Comparison of ENCODE assay signal across 15 cellular contexts in the genomic region with DNA sequence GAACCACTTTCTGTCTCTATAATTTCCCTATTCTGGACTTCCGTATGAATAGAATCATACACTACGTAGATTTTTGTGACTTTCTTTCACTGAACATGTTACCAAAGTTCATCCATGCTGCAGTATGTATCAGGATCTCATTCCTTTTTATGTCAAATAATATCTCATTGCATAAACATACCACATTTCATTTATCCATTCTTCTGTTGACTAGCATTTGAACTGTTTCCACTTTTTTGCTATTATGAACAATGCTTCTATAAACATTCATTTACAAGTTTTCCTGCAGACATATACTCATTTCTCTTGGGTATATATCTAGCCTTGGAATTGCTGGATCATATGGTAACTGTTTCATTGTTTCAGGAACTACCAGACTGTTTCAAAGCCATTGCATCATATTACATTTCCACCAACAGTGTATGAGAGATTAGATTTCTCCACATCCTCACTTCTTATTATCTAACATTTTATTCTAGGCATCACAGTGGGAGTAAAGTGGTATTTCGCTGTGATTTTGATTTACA.
DNase-seq lines count a peak whose midpoint lies in the region; TF ChIP-seq lines count a peak whose summit lies in the region.
"Had no signal": no experiment of that assay in that cellular context is flagged by ENCODE, and none has a peak within 500 bp of the region (broad histone marks: within the 10 kb centered on the region; RNA-seq: fewer than 3 reads in every experiment).

No MANE protein-coding gene starts in this region.

- H3K14ac ChIP-seq in neuronal stem cell (ENCODE audit: low read length) = no peak overlapping the region

- intact Hi-C loops in dorsolateral prefrontal cortex (cut with DNase I) = no loop called here

- H2BK15ac ChIP-seq in neuronal stem cell (ENCODE audit: low read length) = no peak overlapping the region

- H4K8ac ChIP-seq in neuronal stem cell (ENCODE audit: low read depth, low read length) = no peak overlapping the region

- H3K9me3 ChIP-seq in neuronal stem cell (replicated peaks in 1 of 2; ENCODE audit: control insufficient read depth in 2 of 2, insufficient read depth in 1 of 2, low read depth in 1 of 2, low read length in 2 of 2) = no peaks in the 10 kb centered on the region
- H3K9me3 ChIP-seq: adrenal gland, HAP-1, pancreas, SJCRH30 had no signal

- H2AK5ac ChIP-seq in neuronal stem cell (ENCODE audit: low read depth, low read length) = no peak overlapping the region

- no peak overlapping the region for H3K4ac ChIP-seq in neuronal stem cell (ENCODE audit: low read length)

- no peak overlapping the region for H4K91ac ChIP-seq in neuronal stem cell (ENCODE audit: low read depth, low read length, poor library complexity)

- no peaks in the 10 kb centered on the region for H3K4me1 ChIP-seq in neuronal stem cell (ENCODE audit: control insufficient read depth in 2 of 2, insufficient read depth in 1 of 2, low read depth in 1 of 2, low read length in 2 of 2)
- H3K4me1 ChIP-seq: adrenal gland, HAP-1, SJCRH30 had no signal

- no peak overlapping the region for H3K18ac ChIP-seq in neuronal stem cell (ENCODE audit: low read length)

- no peak overlapping the region for H3K4me2 ChIP-seq in neuronal stem cell (ENCODE audit: insufficient read depth, low read length, poor library complexity, severe bottlenecking)

- DNase-seq in GM04504 (ENCODE audit: low read depth) = peak; percentile 10
- DNase-seq in NCI-H2107 (lab: John Stamatoyannopoulos, UW) = peak; percentile 23
- DNase-seq in astrocyte of the spinal cord (ENCODE audit: low read depth, low spot score) = peak; percentile 49
- DNase-seq in kidney glomerular epithelial cell (lab: John Stamatoyannopoulos, UW) = peak; percentile 21
- DNase-seq in NCI-H1105 (lab: John Stamatoyannopoulos, UW) = no peak
- no peak for DNase-seq in neuronal stem cell (ENCODE audit: low spot score)
- no peak for DNase-seq in dorsolateral prefrontal cortex
- DNase-seq: activated CD4-positive, alpha-beta T cell treated with anti-CD3 and anti-CD28 coated beads, Interleukin-2, amount 50 U/mL, for 4 hours; activated T-cell treated with anti-CD3 and anti-CD28 coated beads, Interleukin-2, amount 50 U/mL, for 48 hours; adrenal gland; NCI-H2029; pancreas; SJCRH30 had no signal

- no peak overlapping the region for H3K23ac ChIP-seq in neuronal stem cell (ENCODE audit: low read depth, low read length, poor library complexity)

- H3K27ac ChIP-seq in neuronal stem cell (replicated peaks; ENCODE audit: low read length) = no peak overlapping the region
- H3K27ac ChIP-seq in dorsolateral prefrontal cortex = no peak overlapping the region
- H3K27ac ChIP-seq: adrenal gland, coronary artery, pancreas, SJCRH30 had no signal

- no peak overlapping the region for H2BK12ac ChIP-seq in neuronal stem cell (ENCODE audit: low read length)

- H3K36me3 ChIP-seq in neuronal stem cell (replicated peaks in 1 of 2; ENCODE audit: control insufficient read depth in 2 of 2, insufficient read depth in 2 of 2, low read length in 2 of 2) = no peaks in the 10 kb centered on the region
- H3K36me3 ChIP-seq: adrenal gland, HAP-1, SJCRH30 had no signal

- H2BK5ac ChIP-seq in neuronal stem cell (ENCODE audit: low read length) = no peak overlapping the region

- in situ Hi-C loops in astrocyte of the spinal cord (cut with HindIII; ENCODE audit: low sequenced_read_pairs) = no loop called here

- H3K79me1 ChIP-seq in neuronal stem cell (ENCODE audit: low read depth, low read length) = no peaks in the 10 kb centered on the region

- no peak overlapping the region for H2AFZ ChIP-seq in neuronal stem cell (ENCODE audit: low read length)

- H3K27me3 ChIP-seq in neuronal stem cell (ENCODE audit: control insufficient read depth in 3 of 3, insufficient read depth in 3 of 3, low read depth in 1 of 3, low read length in 3 of 3) (no peaks in the 10 kb centered on the region), dorsolateral prefrontal cortex (no peaks in the 10 kb centered on the region)
- H3K27me3 ChIP-seq: adrenal gland, pancreas, SJCRH30 had no signal

- H3K4me3 ChIP-seq in astrocyte of the spinal cord (ENCODE audit: low read depth, low read length) (no peak overlapping the region), neuronal stem cell (ENCODE audit: low read length in 2 of 2) (no peak overlapping the region), dorsolateral prefrontal cortex (no peak overlapping the region)
- H3K4me3 ChIP-seq: adrenal gland, coronary artery, HAP-1, pancreas, SJCRH30 had no signal

- H2BK120ac ChIP-seq in neuronal stem cell (ENCODE audit: low read depth, low read length) = no peak overlapping the region

- no peak overlapping the region for H3K9ac ChIP-seq in neuronal stem cell (ENCODE audit: low read depth, low read length, poor library complexity)

- no CpG with 5 or more reads among the region's 3 CpGs for WGBS in neuronal stem cell (ENCODE audit: extremely low coverage in 2 of 2, insufficient read length in 2 of 2, insufficient replicate concordance in 1 of 2), 2 donors

- no peak for TF ChIP-seq CTCF in astrocyte of the spinal cord (IDR thresholded peaks at IDR 0.05; ENCODE audit: low read depth, low read length)
- TF ChIP-seq CTCF in dorsolateral prefrontal cortex (IDR thresholded peaks at IDR 0.05 in 54 of 56, conservative IDR thresholded peaks at IDR 0.05 in 2 of 56; ENCODE audit: low read depth in 1 of 56, partially characterized antibody in 56 of 56) = no peak

Comparison
In these comparisons a context has a peak if more than half of its experiments do, and no peak if none do; other contexts are left out.
1. DNase-seq: peak in GM04504 (single experiment), NCI-H2107 (single experiment), astrocyte of the spinal cord (single experiment) and kidney glomerular epithelial cell (single experiment); none in NCI-H1105 (single experiment), neuronal stem cell (single experiment) and dorsolateral prefrontal cortex (0 of 10).